8 cellular contexts compared by ENCODE assay signal in genomic region chr10:80596391-80597257, GRCh38. TPM values are rescaled to one million over a fixed set of nuclear protein-coding genes. Genes with fewer than 3 reads are reported as not detected.
A peak's percentile ranks its signal among the peaks of the same experiment; 100 is the strongest.
DNase-seq lines count a peak whose midpoint lies in the region; ATAC-seq, FAIRE-seq and TF ChIP-seq lines count a peak whose summit lies in the region.

No MANE protein-coding gene starts in this region.

- DNase-seq in cardiac muscle cell (ENCODE audit: low read depth in 1 of 2, low spot score in 1 of 2) (peak; percentile 51 to 69), Right ventricle myocardium inferior (ENCODE audit: missing footprints) (no peak), SK-N-DZ (ENCODE audit: low spot score) (peak; percentile 48), bronchial epithelial cell (ENCODE audit: low read depth) (peak; percentile 54), mesenchymal stem cell (peak; percentile 42), NCI-H524 treated with DMSO at 0.1 percent for 48 hours (lab: John Stamatoyannopoulos, UW) (no peak)

- H3K4ac ChIP-seq in mesenchymal stem cell (ENCODE audit: low read depth in 1 of 2, low read length in 2 of 2): no peak overlapping the region

- H3K36me3 ChIP-seq in cardiac muscle cell: no peaks in the 10 kb centered on the region
- no peaks in the 10 kb centered on the region for H3K36me3 ChIP-seq in bronchial epithelial cell (ENCODE audit: control insufficient read depth, insufficient read depth, low read length)
- H3K36me3 ChIP-seq in mesenchymal stem cell (ENCODE audit: control insufficient read depth in 1 of 2, insufficient read depth in 2 of 2, low read depth in 1 of 2, low read length in 2 of 2): no peaks in the 10 kb centered on the region

- no peak overlapping the region for H3K23ac ChIP-seq in mesenchymal stem cell (ENCODE audit: low read length in 2 of 2)

- H2BK5ac ChIP-seq in mesenchymal stem cell (ENCODE audit: low read depth, low read length, poor library complexity, severe bottlenecking): no peak overlapping the region

- H2BK12ac ChIP-seq in mesenchymal stem cell (ENCODE audit: low read length in 2 of 2): no peak overlapping the region

- H3K27ac ChIP-seq in cardiac muscle cell (no peak overlapping the region), mesenchymal stem cell (ENCODE audit: low read length, poor library complexity, severe bottlenecking) (no peak overlapping the region)

- H4K8ac ChIP-seq in mesenchymal stem cell (ENCODE audit: low read length): no peak overlapping the region

- H3K14ac ChIP-seq in mesenchymal stem cell (ENCODE audit: low read length in 2 of 2): no peak overlapping the region

- intact Hi-C loops in Right ventricle myocardium inferior (cut with DNase I): loop anchor here (5.0 to 10.0 kb wide), 3 partner anchors 66 to 328 kb away; no protein-coding TSS in a partner anchor

- H3K4me3 ChIP-seq in cardiac muscle cell (no peak overlapping the region), bronchial epithelial cell (ENCODE audit: low read depth, low read length) (no peak overlapping the region), mesenchymal stem cell (ENCODE audit: insufficient read depth in 1 of 2, low read depth in 1 of 2, low read length in 2 of 2) (no peak overlapping the region)

- no peak overlapping the region for H3K4me2 ChIP-seq in mesenchymal stem cell (ENCODE audit: low read length, poor library complexity, severe bottlenecking)

- TF ChIP-seq CTCF in cardiac muscle cell (IDR thresholded peaks at IDR 0.05; ENCODE audit: low read depth, low read length): peak; percentile 91
- TF ChIP-seq CTCF in bronchial epithelial cell (IDR thresholded peaks at IDR 0.05; ENCODE audit: insufficient read depth, low read length, severe bottlenecking): peak; percentile 80

- 64% methylated on average over 9 of the region's 15 CpGs for WGBS in mesenchymal stem cell

- ATAC-seq in Right ventricle myocardium inferior: no peak
- ATAC-seq in HG03521 (IDR thresholded peaks at IDR 0.05; ENCODE audit: unreplicated experiment): peak; percentile 39
- no peak for ATAC-seq in GM18511 (IDR thresholded peaks at IDR 0.05; ENCODE audit: unreplicated experiment)

- H2BK15ac ChIP-seq in mesenchymal stem cell (ENCODE audit: low read depth, poor library complexity, severe bottlenecking): no peak overlapping the region

- H3K4me1 ChIP-seq in cardiac muscle cell (ENCODE audit: low read depth) (peaks cover 5% of the 10 kb centered on the region), mesenchymal stem cell (ENCODE audit: control insufficient read depth, insufficient read depth, low read depth, low read length) (peaks cover 2% of the 10 kb centered on the region)

- H3K79me1 ChIP-seq in mesenchymal stem cell (replicated peaks; ENCODE audit: low read length, poor library complexity, severe bottlenecking): no peaks in the 10 kb centered on the region

- no peak overlapping the region for H2AFZ ChIP-seq in mesenchymal stem cell (ENCODE audit: low read depth, low read length)

- no peak overlapping the region for H3K18ac ChIP-seq in mesenchymal stem cell (ENCODE audit: low read depth in 1 of 2, low read length in 2 of 2)

- H2BK120ac ChIP-seq in mesenchymal stem cell (ENCODE audit: low read depth, low read length): no peak overlapping the region

- H3K27me3 ChIP-seq in cardiac muscle cell (no peaks in the 10 kb centered on the region), bronchial epithelial cell (ENCODE audit: control insufficient read depth, insufficient read depth, low read length) (no peaks in the 10 kb centered on the region), mesenchymal stem cell (ENCODE audit: control insufficient read depth in 1 of 2, insufficient read depth in 1 of 2, low read length in 2 of 2) (peaks cover 0 to 2% of the 10 kb centered on the region in 2 experiments)

- H2AK5ac ChIP-seq in mesenchymal stem cell (ENCODE audit: low read length, severe bottlenecking): no peak overlapping the region

- H3K9me3 ChIP-seq in cardiac muscle cell (ENCODE audit: low read depth) (no peaks in the 10 kb centered on the region), mesenchymal stem cell (ENCODE audit: control insufficient read depth, low read length) (no peaks in the 10 kb centered on the region)

- peak; percentile 89 for FAIRE-seq in bronchial epithelial cell (lab: Jason Lieb, UNC)

- no peak overlapping the region for H3K9ac ChIP-seq in mesenchymal stem cell (ENCODE audit: low read length)

- H4K91ac ChIP-seq in mesenchymal stem cell (ENCODE audit: low read length): no peak overlapping the region

RNA-seq across cellular contexts. Expression of gene SH2D4B, which starts 58.9 kb away (rescaled TPM):
- total RNA-seq in cardiac muscle cell (0.18 TPM in 1 of 2 replicates, not detected in the other), Right ventricle myocardium inferior (not detected), bronchial epithelial cell (under 0.01 TPM in 2 replicates)
- polyA plus RNA-seq in cardiac muscle cell: not detected in 2 replicates
- not detected in 2 replicates for polyA plus RNA-seq in SK-N-DZ (2014; cell fraction: cytosol; rRNA removed)
- polyA plus RNA-seq in SK-N-DZ (2014; cell fraction: nucleus; rRNA removed): not detected in 2 replicates
- polyA plus RNA-seq in mesenchymal stem cell (2013, experiment 1 of 2): not detected
- polyA plus RNA-seq in mesenchymal stem cell (2013, experiment 2 of 2): 0.01 TPM

Comparison
In these comparisons a context has a peak if more than half of its experiments do, and no peak if none do; other contexts are left out.
1. DNase-seq: peak in cardiac muscle cell (2 of 2), SK-N-DZ (single experiment), bronchial epithelial cell (single experiment) and mesenchymal stem cell (single experiment); none in Right ventricle myocardium inferior (single experiment) and NCI-H524 treated with DMSO at 0.1 percent for 48 hours (single experiment).